In genomic region chr14:20332386-20332945, GRCh38 we compare ENCODE assay signal across 8 cellular contexts. TPM values are rescaled to one million over a fixed set of nuclear protein-coding genes. Genes with fewer than 3 reads are reported as not detected.
A peak's percentile ranks its signal among the peaks of the same experiment; 100 is the strongest.
DNase-seq lines count a peak whose midpoint lies in the region; ATAC-seq and TF ChIP-seq lines count a peak whose summit lies in the region.

No MANE protein-coding gene starts in this region.

- CTCF ChIA-PET in activated CD8-positive, alpha-beta T cell treated with anti-CD3 and anti-CD28 coated beads, Interleukin-2, amount 10 ng/mL, durations not matched to agents 7 days and 5 days (lab: Charles Lee): interaction anchor here (1.3 to 9.9 kb wide), 7 partner anchors 11 to 356 kb away, joined by 4 to 151 read pairs (median 5); partner anchors contain the start of genes ANG, PARP2 and TTC5
- CTCF ChIA-PET in GM10248 (lab: Yijun Ruan, JAX): interaction anchor here (0.7 to 3.3 kb wide), 8 partner anchors 11 to 639 kb away, joined by 3 to 19 read pairs (median 4); partner anchors contain the start of genes PARP2 and TTC5

- DNase-seq in NCI-H510A treated with DMSO at 0.1 percent for 48 hours (lab: John Stamatoyannopoulos, UW) (peak; percentile 48), NCI-H510A (lab: John Stamatoyannopoulos, UW) (no peak), left ventricle myocardium superior (no peak), renal cortical epithelial cell (ENCODE audit: low read depth) (peak; percentile 24), GM10248 (ENCODE audit: extremely low spot score) (no peak)
- no peak for DNase-seq in activated CD8-positive, alpha-beta T cell treated with anti-CD3 and anti-CD28 coated beads, Interleukin-2, amount 10 ng/mL, durations not matched to agents 7 days and 5 days

- peak overlapping the region; percentile 99 for H3K4me3 Mint-ChIP-seq in activated CD8-positive, alpha-beta T cell treated with anti-CD3 and anti-CD28 coated beads, Interleukin-2, amount 10 ng/mL, durations not matched to agents 7 days and 5 days

- POLR2A ChIA-PET in activated CD8-positive, alpha-beta T cell treated with anti-CD3 and anti-CD28 coated beads, Interleukin-2, amount 10 ng/mL, durations not matched to agents 7 days and 5 days (lab: Charles Lee): interaction anchor here (2.4 to 8.6 kb wide), 2 partner anchors 10 to 122 kb away, joined by 8 to 77 read pairs; partner anchors contain the start of genes APEX1, OSGEP and PARP2
- POLR2A ChIA-PET in GM10248 (lab: Yijun Ruan, JAX): interaction anchor here (2.2 kb wide), 1 partner anchor 10 kb away, joined by 21 read pairs; the partner anchor contains the start of gene PARP2

- H3K9me3 Mint-ChIP-seq in activated CD8-positive, alpha-beta T cell treated with anti-CD3 and anti-CD28 coated beads, Interleukin-2, amount 10 ng/mL, durations not matched to agents 7 days and 5 days (ENCODE audit: insufficient read depth): no peaks in the 10 kb centered on the region

- H3K27me3 Mint-ChIP-seq in activated CD8-positive, alpha-beta T cell treated with anti-CD3 and anti-CD28 coated beads, Interleukin-2, amount 10 ng/mL, durations not matched to agents 7 days and 5 days (ENCODE audit: low read depth): no peaks in the 10 kb centered on the region

- H3K27ac Mint-ChIP-seq in activated CD8-positive, alpha-beta T cell treated with anti-CD3 and anti-CD28 coated beads, Interleukin-2, amount 10 ng/mL, durations not matched to agents 7 days and 5 days: peak overlapping the region; percentile 93

- H3K4me1 Mint-ChIP-seq in activated CD8-positive, alpha-beta T cell treated with anti-CD3 and anti-CD28 coated beads, Interleukin-2, amount 10 ng/mL, durations not matched to agents 7 days and 5 days (ENCODE audit: low read depth): peaks cover 56% of the 10 kb centered on the region

- intact Hi-C loops in left ventricle myocardium superior (cut with micrococcal nuclease): no loop called here

- peaks cover 15% of the 10 kb centered on the region for H3K36me3 Mint-ChIP-seq in activated CD8-positive, alpha-beta T cell treated with anti-CD3 and anti-CD28 coated beads, Interleukin-2, amount 10 ng/mL, durations not matched to agents 7 days and 5 days (ENCODE audit: low read depth)

- peak; percentile 8 for ATAC-seq in HG03097 (IDR thresholded peaks at IDR 0.05; ENCODE audit: low FRiP score, unreplicated experiment)
- peak; percentile 25 for ATAC-seq in activated CD8-positive, alpha-beta T cell treated with anti-CD3 and anti-CD28 coated beads, Interleukin-2, amount 10 ng/mL, durations not matched to agents 7 days and 5 days
- peak; percentile 69 for ATAC-seq in left ventricle myocardium superior
- no peak for ATAC-seq in HG02840 (IDR thresholded peaks at IDR 0.05; ENCODE audit: low FRiP score, unreplicated experiment)

- no peak for TF ChIP-seq CTCF in GM10248 (IDR thresholded peaks at IDR 0.05; ENCODE audit: control extremely low read depth, extremely low read depth, low read depth, missing control alignments)

RNA-seq across cellular contexts. Expression of gene CCNB1IP1, which starts 0.6 kb away (rescaled TPM):
- 10 to 100 TPM; 35.3 to 38.3 TPM for total RNA-seq in activated CD8-positive, alpha-beta T cell treated with anti-CD3 and anti-CD28 coated beads, Interleukin-2, amount 10 ng/mL, durations not matched to agents 7 days and 5 days
- total RNA-seq in left ventricle myocardium superior (43.9 TPM), renal cortical epithelial cell (40.1 and 60.3 TPM in 2 replicates)

RNA-seq across cellular contexts. Expression of gene PARP2, which starts 11.0 kb away (rescaled TPM):
- total RNA-seq in activated CD8-positive, alpha-beta T cell treated with anti-CD3 and anti-CD28 coated beads, Interleukin-2, amount 10 ng/mL, durations not matched to agents 7 days and 5 days: 10 to 100 TPM; 29.7 to 32.3 TPM
- total RNA-seq in left ventricle myocardium superior: 17.5 TPM
- total RNA-seq in renal cortical epithelial cell: 4.2 and 12.6 TPM in 2 replicates

RNA-seq across cellular contexts. Expression of gene TTC5, which starts 26.7 kb away (rescaled TPM):
- total RNA-seq in activated CD8-positive, alpha-beta T cell treated with anti-CD3 and anti-CD28 coated beads, Interleukin-2, amount 10 ng/mL, durations not matched to agents 7 days and 5 days: 10 to 100 TPM; 21.8 to 22.0 TPM
- total RNA-seq in left ventricle myocardium superior (11.8 TPM), renal cortical epithelial cell (13.2 and 26.4 TPM in 2 replicates)

Comparison
In these comparisons a context has a peak if more than half of its experiments do, and no peak if none do; other contexts are left out.
1. DNase-seq: peak in NCI-H510A treated with DMSO at 0.1 percent for 48 hours (single experiment) and renal cortical epithelial cell (single experiment); none in NCI-H510A (single experiment), activated CD8-positive, alpha-beta T cell treated with anti-CD3 and anti-CD28 coated beads, Interleukin-2, amount 10 ng/mL, durations not matched to agents 7 days and 5 days (single experiment), left ventricle myocardium superior (single experiment) and GM10248 (single experiment).